ENCODE assay signal across 8 cellular contexts in genomic region chr19:10566658-10567410, GRCh38. TPM values are rescaled to one million over a fixed set of nuclear protein-coding genes. Genes with fewer than 3 reads are reported as not detected.
DNase-seq lines count a peak whose midpoint lies in the region; ATAC-seq lines count a peak whose summit lies in the region.

No MANE protein-coding gene starts in this region.

- ATAC-seq in GM18870 (IDR thresholded peaks at IDR 0.05; ENCODE audit: unreplicated experiment) = no peak

- in situ Hi-C loops in KBM-7 (cut with MboI; ENCODE audit: low pct_unique_long_range_greater_than_20kb, low sequenced_read_pairs) = no loop called here

- DNase-seq in ELR (ENCODE audit: low read depth) (peak; percentile 26), KBM-7 (peak; percentile 53), germinal center (ENCODE audit: low spot score) (peak; percentile 49), COR-L47 (lab: John Stamatoyannopoulos, UW) (no peak), dermis blood vessel endothelial cell (no peak)
- peak; percentile 34 for DNase-seq in activated CD8-positive, alpha-beta memory T cell treated with anti-CD3 and anti-CD28 coated beads, Interleukin-2, amount 50 U/mL, for 4 hours
- peak; percentile 39 to 46 for DNase-seq in stimulated activated CD4-positive, alpha-beta T cell treated with anti-CD3 and anti-CD28 coated beads, Interleukin-4, amount 100 ng/mL, for 48 hours (ENCODE audit: low read depth in 2 of 2)

RNA-seq across cellular contexts. Expression of gene KRI1, which starts 1.0 kb away (rescaled TPM):
- total RNA-seq in dermis blood vessel endothelial cell = 8.6 and 11.2 TPM in 2 replicates

RNA-seq across cellular contexts. Expression of gene CDKN2D, which starts 1.9 kb away (rescaled TPM):
- total RNA-seq in dermis blood vessel endothelial cell = 4.6 and 7.6 TPM in 2 replicates

RNA-seq across cellular contexts. Expression of gene AP1M2, which starts 20.3 kb away (rescaled TPM):
- 0.17 TPM in 1 of 2 replicates, not detected in the other for total RNA-seq in dermis blood vessel endothelial cell

RNA-seq across cellular contexts. Expression of gene ATG4D, which starts 23.1 kb away (rescaled TPM):
- total RNA-seq in dermis blood vessel endothelial cell = 9.5 and 12.6 TPM in 2 replicates

RNA-seq across cellular contexts. Expression of gene S1PR5, which starts 49.6 kb away (rescaled TPM):
- under 0.01 TPM in 1 of 2 replicates, not detected in the other for total RNA-seq in dermis blood vessel endothelial cell

Comparison
In these comparisons a context has a peak if more than half of its experiments do, and no peak if none do; other contexts are left out.
1. DNase-seq: peak in ELR (single experiment), KBM-7 (single experiment), activated CD8-positive, alpha-beta memory T cell treated with anti-CD3 and anti-CD28 coated beads, Interleukin-2, amount 50 U/mL, for 4 hours (single experiment), germinal center (single experiment) and stimulated activated CD4-positive, alpha-beta T cell treated with anti-CD3 and anti-CD28 coated beads, Interleukin-4, amount 100 ng/mL, for 48 hours (2 of 2); none in COR-L47 (single experiment) and dermis blood vessel endothelial cell (single experiment).